Comparison of ENCODE assay signal across 22 cellular contexts in genomic region chr3:42532229-42532628, GRCh38. TPM values are rescaled to one million over a fixed set of nuclear protein-coding genes. Genes with fewer than 3 reads are reported as not detected.
DNase-seq lines count a peak whose midpoint lies in the region; ATAC-seq and TF ChIP-seq lines count a peak whose summit lies in the region.
"Had no signal": no experiment of that assay in that cellular context is flagged by ENCODE, and none has a peak within 500 bp of the region (broad histone marks: within the 10 kb centered on the region; RNA-seq: fewer than 3 reads in every experiment).

No MANE protein-coding gene starts in this region.

- H2BK120ac ChIP-seq in mesendoderm (ENCODE audit: low read depth, low read length), result no peak overlapping the region

- no peaks in the 10 kb centered on the region for H3K27me3 ChIP-seq in mesendoderm (ENCODE audit: insufficient read depth, low read length, poor library complexity)
- H3K27me3 ChIP-seq in upper lobe of left lung, result no peaks in the 10 kb centered on the region
- H3K27me3 ChIP-seq: BE2C had no signal

- H4K8ac ChIP-seq in mesendoderm (ENCODE audit: low read depth, low read length), result no peak overlapping the region

- no peaks in the 10 kb centered on the region for H3K79me1 ChIP-seq in mesendoderm (ENCODE audit: low read length)

- H3K36me3 ChIP-seq in mesendoderm (ENCODE audit: control insufficient read depth, insufficient read depth, low read length), result no peaks in the 10 kb centered on the region
- H3K36me3 ChIP-seq in upper lobe of left lung, result peaks cover 0 to 82% (median 28%) of the 10 kb centered on the region in 4 donors
- H3K36me3 ChIP-seq: BE2C had no signal

- no peak overlapping the region for H3K4me3 Mint-ChIP-seq in activated naive CD4-positive, alpha-beta T cell treated with anti-CD3 and anti-CD28 coated beads, Interleukin-2, amount 10 ng/mL, durations not matched to agents 7 days and 5 days
- no peak overlapping the region for H3K4me3 Mint-ChIP-seq in activated naive CD4-positive, alpha-beta T cell treated with anti-CD3 and anti-CD28 coated beads for 36 hours
- H3K4me3 Mint-ChIP-seq in T-helper 17 cell, result peak overlapping the region; percentile 84
- H3K4me3 Mint-ChIP-seq: IgD-negative memory B cell had no signal

- no peak for ATAC-seq in T-helper 17 cell
- ATAC-seq in upper lobe of left lung (ENCODE audit: low FRiP score in 2 of 2), result no peak
- no peak for ATAC-seq in HG03469 (IDR thresholded peaks at IDR 0.05; ENCODE audit: unreplicated experiment)
- no peak for ATAC-seq in GM21360 (IDR thresholded peaks at IDR 0.05; ENCODE audit: unreplicated experiment)
- ATAC-seq in esophagus mucosa, result no peak
- ATAC-seq: HCT116 had no signal

- TF ChIP-seq CTCF in upper lobe of left lung (IDR thresholded peaks at IDR 0.05), result no peak

- peaks cover 38% of the 10 kb centered on the region for H3K36me3 Mint-ChIP-seq in activated naive CD4-positive, alpha-beta T cell treated with anti-CD3 and anti-CD28 coated beads, Interleukin-2, amount 10 ng/mL, durations not matched to agents 7 days and 5 days
- H3K36me3 Mint-ChIP-seq in activated naive CD4-positive, alpha-beta T cell treated with anti-CD3 and anti-CD28 coated beads for 36 hours (ENCODE audit: low read depth), result no peaks in the 10 kb centered on the region
- H3K36me3 Mint-ChIP-seq in T-helper 17 cell (ENCODE audit: low read depth), result peaks cover 15% of the 10 kb centered on the region
- H3K36me3 Mint-ChIP-seq: IgD-negative memory B cell had no signal

- no peak overlapping the region for H3K18ac ChIP-seq in mesendoderm (ENCODE audit: low read length)

- whole genome bisulfite sequencing in mesendoderm (ENCODE audit: extremely low coverage, insufficient coverage, low lambda C conversion rate), result no CpG with 5 or more reads among the region's 4 CpGs
- 90 to 93% methylated on average over 4 of the region's 4 CpGs for WGBS in upper lobe of left lung, 2 donors

- TF ChIP-seq EP300 in upper lobe of left lung (IDR thresholded peaks at IDR 0.05), result no peak

- H3K4me2 ChIP-seq in mesendoderm (ENCODE audit: low read length), result no peak overlapping the region
- H3K4me2 ChIP-seq: PC-9 had no signal

- H3K4me3 ChIP-seq in mesendoderm (ENCODE audit: low read length) (no peak overlapping the region), upper lobe of left lung (no peak overlapping the region)
- H3K4me3 ChIP-seq: PC-9 had no signal

- no peak overlapping the region for H4K5ac ChIP-seq in mesendoderm (ENCODE audit: low read length)

- H3K27ac ChIP-seq in mesendoderm (ENCODE audit: low read depth, low read length) (no peak overlapping the region), upper lobe of left lung (peak overlapping the region; percentile 79 to 92 (median 86))
- H3K27ac ChIP-seq: PC-9, RWPE1 had no signal

- H3K4me1 ChIP-seq in mesendoderm (ENCODE audit: control insufficient read depth, low read depth, low read length) (peaks cover 4% of the 10 kb centered on the region), upper lobe of left lung (peaks cover 37 to 58% (median 44%) of the 10 kb centered on the region in 4 donors)
- H3K4me1 ChIP-seq: BE2C had no signal

- H3K4me1 Mint-ChIP-seq in activated naive CD4-positive, alpha-beta T cell treated with anti-CD3 and anti-CD28 coated beads, Interleukin-2, amount 10 ng/mL, durations not matched to agents 7 days and 5 days, result peaks cover 82% of the 10 kb centered on the region
- H3K4me1 Mint-ChIP-seq in activated naive CD4-positive, alpha-beta T cell treated with anti-CD3 and anti-CD28 coated beads for 36 hours (ENCODE audit: low read depth), result peaks cover 68% of the 10 kb centered on the region
- peaks cover 58% of the 10 kb centered on the region for H3K4me1 Mint-ChIP-seq in T-helper 17 cell

- no peak overlapping the region for H2AK5ac ChIP-seq in mesendoderm (ENCODE audit: low read length)

- H3K4ac ChIP-seq in mesendoderm (ENCODE audit: low read depth, low read length), result no peak overlapping the region

- H3K23ac ChIP-seq in mesendoderm (ENCODE audit: low read length), result peak overlapping the region; percentile 89

- H2BK5ac ChIP-seq in mesendoderm (ENCODE audit: low read length), result no peak overlapping the region

- no peak for DNase-seq in activated naive CD4-positive, alpha-beta T cell treated with anti-CD3 and anti-CD28 coated beads, Interleukin-2, amount 10 ng/mL, durations not matched to agents 7 days and 5 days
- no peak for DNase-seq in activated naive CD4-positive, alpha-beta T cell treated with anti-CD3 and anti-CD28 coated beads for 36 hours
- DNase-seq in T-helper 17 cell, result no peak
- no peak for DNase-seq in mesendoderm
- DNase-seq in upper lobe of left lung, result no peak
- DNase-seq: BE2C, DMS 273 treated with DMSO at 0.1 percent for 48 hours, DND-41, GOT3, Karpas-422, NCI-H1417 treated with DMSO at 0.1 percent for 48 hours, NCI-H1930, NCI-H226, NCI-H524 treated with DMSO at 0.1 percent for 48 hours, PC-9 had no signal

- no peaks in the 10 kb centered on the region for H3K27me3 Mint-ChIP-seq in activated naive CD4-positive, alpha-beta T cell treated with anti-CD3 and anti-CD28 coated beads, Interleukin-2, amount 10 ng/mL, durations not matched to agents 7 days and 5 days
- H3K27me3 Mint-ChIP-seq in activated naive CD4-positive, alpha-beta T cell treated with anti-CD3 and anti-CD28 coated beads for 36 hours (ENCODE audit: low read depth), result no peaks in the 10 kb centered on the region
- no peaks in the 10 kb centered on the region for H3K27me3 Mint-ChIP-seq in T-helper 17 cell

- H3K9me3 Mint-ChIP-seq in activated naive CD4-positive, alpha-beta T cell treated with anti-CD3 and anti-CD28 coated beads, Interleukin-2, amount 10 ng/mL, durations not matched to agents 7 days and 5 days, result no peaks in the 10 kb centered on the region
- no peaks in the 10 kb centered on the region for H3K9me3 Mint-ChIP-seq in activated naive CD4-positive, alpha-beta T cell treated with anti-CD3 and anti-CD28 coated beads for 36 hours
- H3K9me3 Mint-ChIP-seq: IgD-negative memory B cell had no signal

- intact Hi-C loops in activated naive CD4-positive, alpha-beta T cell treated with anti-CD3 and anti-CD28 coated beads for 36 hours (cut with micrococcal nuclease), result no loop called here

- no peak for TF ChIP-seq POLR2A in upper lobe of left lung (IDR thresholded peaks at IDR 0.05)

- no peak overlapping the region for H2BK15ac ChIP-seq in mesendoderm (replicated peaks; ENCODE audit: low read depth)

- H3K79me2 ChIP-seq in mesendoderm (ENCODE audit: control insufficient read depth, insufficient read depth, low read length), result no peaks in the 10 kb centered on the region

- H3K9me3 ChIP-seq in T-helper 17 cell (ENCODE audit: control insufficient read depth, low read length, poor library complexity, severe bottlenecking), result no peaks in the 10 kb centered on the region
- H3K9me3 ChIP-seq in upper lobe of left lung, result no peaks in the 10 kb centered on the region
- H3K9me3 ChIP-seq: BE2C had no signal

- H3K9ac ChIP-seq in mesendoderm (ENCODE audit: low read length), result no peak overlapping the region

- peak overlapping the region; percentile 85 for H3K27ac Mint-ChIP-seq in activated naive CD4-positive, alpha-beta T cell treated with anti-CD3 and anti-CD28 coated beads, Interleukin-2, amount 10 ng/mL, durations not matched to agents 7 days and 5 days
- H3K27ac Mint-ChIP-seq in activated naive CD4-positive, alpha-beta T cell treated with anti-CD3 and anti-CD28 coated beads for 36 hours, result no peak overlapping the region
- peak overlapping the region; percentile 56 for H3K27ac Mint-ChIP-seq in T-helper 17 cell
- H3K27ac Mint-ChIP-seq: IgD-negative memory B cell had no signal

- H3K56ac ChIP-seq in mesendoderm (ENCODE audit: low read length), result no peak overlapping the region

- CTCF ChIA-PET in activated naive CD4-positive, alpha-beta T cell treated with anti-CD3 and anti-CD28 coated beads, Interleukin-2, amount 10 ng/mL, durations not matched to agents 7 days and 5 days (lab: Charles Lee), result interaction anchor here (1.5 to 9.6 kb wide), 3 partner anchors 9 to 15 kb away, joined by 3 to 98 read pairs (median 80); no protein-coding TSS in a partner anchor
- CTCF ChIA-PET in activated naive CD4-positive, alpha-beta T cell treated with anti-CD3 and anti-CD28 coated beads for 36 hours (lab: Charles Lee), result interaction anchor here (9.4 to 19.6 kb wide), 2 partner anchors 16 to 29 kb away, joined by 79 to 201 read pairs; partner anchors contain the start of gene VIPR1

RNA-seq across cellular contexts. Expression of gene VIPR1, which starts 29.8 kb away (rescaled TPM):
- total RNA-seq in activated naive CD4-positive, alpha-beta T cell treated with anti-CD3 and anti-CD28 coated beads for 36 hours, result 1 to 10 TPM; 6.3 to 8.4 TPM
- total RNA-seq in T-helper 17 cell (10 to 100 TPM; 33.4 to 72.9 TPM), upper lobe of left lung (100 to 1,000 TPM in 4 of 6 donors, 10 to 100 TPM in 2; 92.6 to 577 (median 198) TPM), esophagus mucosa (3.9 TPM)
- 2.8 TPM for polyA plus RNA-seq in mesendoderm (2013, experiment 1 of 2)
- polyA plus RNA-seq in mesendoderm (2013, experiment 2 of 2), result 2.9 TPM
- total RNA-seq: A172 had no signal

RNA-seq across cellular contexts. Expression of gene SEC22C, which starts 49.5 kb away (rescaled TPM):
- total RNA-seq in activated naive CD4-positive, alpha-beta T cell treated with anti-CD3 and anti-CD28 coated beads for 36 hours, result 10 to 100 TPM; 41.2 to 45.9 TPM
- total RNA-seq in T-helper 17 cell (10 to 100 TPM; 83.2 to 84.5 TPM), upper lobe of left lung (10 to 100 TPM; 36.3 to 59.7 (median 50.6) TPM), esophagus mucosa (17.4 TPM)
- polyA plus RNA-seq in mesendoderm (2013, experiment 1 of 2), result 23.5 TPM
- polyA plus RNA-seq in mesendoderm (2013, experiment 2 of 2), result 24.1 TPM

RNA-seq across cellular contexts. Expression of gene SS18L2, which starts 58.4 kb away (rescaled TPM):
- 10 to 100 TPM; 38.8 to 39.1 TPM for total RNA-seq in activated naive CD4-positive, alpha-beta T cell treated with anti-CD3 and anti-CD28 coated beads for 36 hours
- total RNA-seq in T-helper 17 cell (10 to 100 TPM; 42.7 to 49.1 TPM), upper lobe of left lung (10 to 100 TPM in 4 of 6 donors, 1 to 10 TPM in 2; 2.6 to 25.8 (median 17.9) TPM), esophagus mucosa (20.2 TPM)
- polyA plus RNA-seq in mesendoderm (2013, experiment 1 of 2), result 98.5 TPM
- 94.4 TPM for polyA plus RNA-seq in mesendoderm (2013, experiment 2 of 2)
